ENCODE assay signal across 17 cellular contexts in the genomic region with DNA sequence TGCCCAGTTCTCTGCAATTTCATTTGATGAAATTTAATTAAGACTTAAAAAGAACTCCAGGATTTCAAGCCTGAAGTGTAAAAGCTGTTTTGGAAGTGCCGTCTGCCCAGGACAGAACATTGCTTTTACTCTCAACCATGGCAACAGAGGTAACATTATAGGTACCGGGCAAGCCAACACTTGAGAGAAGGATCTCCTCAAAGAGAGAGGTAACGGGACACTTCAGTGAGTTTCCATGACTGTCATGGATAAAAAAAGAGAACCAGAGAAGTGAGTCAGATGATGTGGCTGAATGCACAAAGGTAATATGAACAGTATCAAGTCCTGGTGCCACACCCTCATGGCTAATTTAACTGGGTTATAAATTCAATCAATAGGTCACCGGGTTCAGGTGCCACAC.
"Had no signal": no experiment of that assay in that cellular context is flagged by ENCODE, and none has a peak within 500 bp of the region (broad histone marks: within the 10 kb centered on the region; RNA-seq: fewer than 3 reads in every experiment).

No MANE protein-coding gene starts in this region.

- H3K4me1 ChIP-seq: esophagus squamous epithelium, spleen had no signal

- H3K27me3 ChIP-seq: esophagus squamous epithelium, neutrophil, right lobe of liver, spleen, upper lobe of right lung had no signal

- ATAC-seq: right lobe of liver; stimulated activated memory B cell treated with anti-CD40 and anti-IgM and Interleukin-4, amounts not matched to agents 10 μg/mL and 1 μg/mL and 100 μg/mL, for 72 hours had no signal

- H3K36me3 ChIP-seq: esophagus squamous epithelium, left ventricle myocardium inferior, right lobe of liver, upper lobe of right lung had no signal

- H3K4me3 ChIP-seq: esophagus squamous epithelium, left ventricle myocardium inferior, right lobe of liver, spleen, upper lobe of right lung had no signal

- H3K9me3 ChIP-seq: esophagus squamous epithelium, left ventricle myocardium inferior, neutrophil, right lobe of liver, spleen, upper lobe of right lung had no signal

- H3K27ac ChIP-seq: esophagus squamous epithelium, left ventricle myocardium inferior, neutrophil, right lobe of liver, spleen, upper lobe of right lung had no signal

- DNase-seq: activated B cell treated with CpG ODN at 0.5 μM for 24 hours; activated CD4-positive, alpha-beta T cell treated with anti-CD3 and anti-CD28 coated beads, Interleukin-2, amount 10 ng/mL, durations not matched to agents 7 days and 5 days; activated naive CD4-positive, alpha-beta T cell treated with anti-CD3 and anti-CD28 coated beads, Interleukin-2, amount 50 U/mL, for 16 hours; activated T-cell treated with anti-CD3 and anti-CD28 coated beads for 4 hours; cerebellar nuclear complex; endodermal cell; esophagus squamous epithelium; foreskin fibroblast; left ventricle myocardium inferior; midbrain; naive B cell; right lobe of liver; spleen; stimulated activated CD4-positive, alpha-beta T cell treated with anti-CD3 and anti-CD28 coated beads, Interleukin-1b, Interleukin-23, amount 100 ng/mL, for 48 hours; upper lobe of right lung had no signal
